11 cellular contexts compared by ENCODE assay signal in the genomic region with DNA sequence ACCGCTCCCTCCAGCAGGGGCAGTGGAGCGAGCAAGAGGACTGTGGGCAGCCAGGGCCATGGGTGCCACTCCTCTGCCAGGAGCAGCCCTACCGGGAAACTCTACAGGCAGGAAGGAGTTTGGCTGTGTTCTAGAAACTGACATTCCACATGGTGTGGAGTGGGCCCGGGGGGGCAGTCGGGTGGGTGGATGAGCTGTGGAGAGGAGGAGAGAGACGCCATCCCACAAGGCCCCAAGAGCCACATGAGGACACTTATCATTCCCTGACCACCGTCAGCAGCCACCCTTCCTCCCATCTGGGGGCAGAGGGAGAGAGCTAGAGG. TPM values are rescaled to one million over a fixed set of nuclear protein-coding genes. Genes with fewer than 3 reads are reported as not detected.
"Had no signal": no experiment of that assay in that cellular context is flagged by ENCODE, and none has a peak within 500 bp of the region (broad histone marks: within the 10 kb centered on the region; RNA-seq: fewer than 3 reads in every experiment).

No MANE protein-coding gene starts in this region.

- H2AFZ ChIP-seq: GM23338 had no signal

- H3K4me3 Mint-ChIP-seq: GM23338, HFFc6 had no signal

- FAIRE-seq: HepG2, HTR-8/SVneo, K562 had no signal

- H3K27ac Mint-ChIP-seq: GM23338, HFFc6 had no signal

- ATAC-seq: HepG2, K562 had no signal

- H3K4me3 ChIP-seq: GM23338, K562 had no signal

- DNase-seq: HCEC 1CT, HFFc6, IMR-90, KG1 had no signal

- H3K9me3 Mint-ChIP-seq: GM23338, HFFc6 had no signal

RNA-seq across cellular contexts. Expression of gene MLN, which starts 10.8 kb away (rescaled TPM):
- total RNA-seq: GM23338, H4, H7, HepG2, HFFc6, HT-29, IMR-90, K562 had no signal
- polyA plus RNA-seq: GM23338, HepG2, IMR-90, K562 had no signal
